Comparison of ENCODE assay signal across 7 cellular contexts in genomic region chr1:1540015-1540816, GRCh38. TPM values are rescaled to one million over a fixed set of nuclear protein-coding genes. Genes with fewer than 3 reads are reported as not detected.
DNase-seq lines count a peak whose midpoint lies in the region; ATAC-seq and TF ChIP-seq lines count a peak whose summit lies in the region.

Gene TMEM240, minus strand, starts transcription at chr1:1540624. Its CDS starts 278 bp downstream, at chr1:1540346.

- no peak for TF ChIP-seq CTCF in mucosa of descending colon (IDR thresholded peaks at IDR 0.05)

- no peak within 1 kb of the TSS for H3K4me3 ChIP-seq in mucosa of descending colon

- H3K4me1 ChIP-seq in mucosa of descending colon (ENCODE audit: low read depth), result peaks cover 10% of the 10 kb centered on the region

- ATAC-seq in mucosa of descending colon (peak; percentile 69), HG02870 (IDR thresholded peaks at IDR 0.05; ENCODE audit: unreplicated experiment) (no peak), GM21529 (IDR thresholded peaks at IDR 0.05; ENCODE audit: unreplicated experiment) (no peak)

- peak; percentile 9 for DNase-seq in NCI-H1694 treated with DMSO at 0.1 percent for 48 hours (lab: John Stamatoyannopoulos, UW)
- DNase-seq in activated T-cell treated with anti-CD3 and anti-CD28 coated beads for 4 hours, result peak; percentile 30
- DNase-seq in erythroblast (lab: John Stamatoyannopoulos, UW), result peak; percentile 52
- peak; percentile 49 to 75 (median 72) for DNase-seq in mucosa of descending colon
- DNase-seq in stimulated activated CD8-positive, alpha-beta memory T cell treated with anti-CD3 and anti-CD28 coated beads, Interleukin-4, amount 100 ng/mL, for 24 hours (ENCODE audit: low read depth), result peak; percentile 59

- intact Hi-C loops in mucosa of descending colon (cut with DNase I, micrococcal nuclease), result no loop called here

- H3K9me3 ChIP-seq in mucosa of descending colon, result no peaks in the 10 kb centered on the region

- no peak for TF ChIP-seq POLR2A in erythroblast (IDR thresholded peaks at IDR 0.05; ENCODE audit: low read length)

- no peaks in the 10 kb centered on the region for H3K36me3 ChIP-seq in mucosa of descending colon (ENCODE audit: low read depth)

RNA-seq across cellular contexts. Expression of gene TMEM240, which starts in this region (rescaled TPM):
- 10 to 100 TPM in 1 of 3 donors, 1 to 10 TPM in 1, not detected in 1; 1.5 to 12.2 TPM for total RNA-seq in mucosa of descending colon

Comparison
In these comparisons a context has a peak if more than half of its experiments do, and no peak if none do; other contexts are left out.
1. DNase-seq: peak in every context shown above with its lines; median percentile 72 in mucosa of descending colon; 59 in stimulated activated CD8-positive, alpha-beta memory T cell treated with anti-CD3 and anti-CD28 coated beads, Interleukin-4, amount 100 ng/mL, for 24 hours; 52 in erythroblast; 30 in activated T-cell treated with anti-CD3 and anti-CD28 coated beads for 4 hours; 9 in NCI-H1694 treated with DMSO at 0.1 percent for 48 hours.